In the genomic region with DNA sequence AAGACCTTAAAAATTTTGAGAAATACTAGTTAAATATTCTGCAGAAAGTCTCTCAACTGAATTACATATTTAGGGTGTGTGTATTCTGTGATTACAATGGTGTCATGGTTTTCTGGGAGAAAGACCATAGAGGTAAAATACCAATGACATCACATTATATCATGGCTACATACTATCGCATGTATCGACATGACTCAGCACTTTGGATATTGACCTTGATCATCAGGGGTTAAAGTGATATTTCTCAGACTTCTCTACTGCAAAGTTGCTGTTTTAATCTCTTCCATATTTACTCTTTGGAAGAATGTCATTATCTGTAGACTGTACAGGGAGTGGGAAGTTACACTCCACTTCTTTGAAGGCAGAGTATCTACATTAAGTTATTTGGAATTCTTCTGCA, we compare ENCODE assay signal across 35 cellular contexts.
"Had no signal": no experiment of that assay in that cellular context is flagged by ENCODE, and none has a peak within 500 bp of the region (broad histone marks: within the 10 kb centered on the region; RNA-seq: fewer than 3 reads in every experiment).

No MANE protein-coding gene starts in this region.

- H3K4me3 Mint-ChIP-seq: activated B cell treated with CpG ODN at 0.5 μM for 24 hours; activated CD4-positive, alpha-beta memory T cell treated with anti-CD3 and anti-CD28 coated beads for 36 hours; activated CD4-positive, alpha-beta T cell treated with anti-CD3 and anti-CD28 coated beads, Interleukin-2, amount 10 ng/mL, durations not matched to agents 24 days and 14 days; activated CD8-positive, alpha-beta T cell treated with anti-CD3 and anti-CD28 coated beads for 36 hours; activated naive CD4-positive, alpha-beta T cell treated with anti-CD3 and anti-CD28 coated beads for 36 hours; activated naive CD8-positive, alpha-beta T cell treated with anti-CD3 and anti-CD28 coated beads for 36 hours; activated T-cell treated with anti-CD3 and anti-CD28 coated beads, Interleukin-2, amount 50 U/mL, for 4 hours; activated T-cell treated with anti-CD3 and anti-CD28 coated beads, Interleukin-2, amount 50 U/mL, for 72 hours; activated T-helper 1 cell treated with anti-CD3 and anti-CD28 coated beads, Interleukin-12 subunit alpha, Interleukin-12 subunit beta, Interleukin-2, Interleukin-4 antibody, amounts not matched to agents 30 ng/mL and 10 ng/mL and 1 ng/mL, durations not matched to agents 14 hours and 24 hours and 36 hours; activated T-helper 17 cell treated with anti-CD3 and anti-CD28 coated beads, Interleukin-2, amount 50 U/mL, for 72 hours; T-helper 2 cell treated with Interferon-gamma antibody and Interleukin-4, amounts not matched to agents 5 μg/mL and 100 μg/mL, for 36 hours had no signal

- H3K27me3 ChIP-seq: adrenal gland, body of pancreas, brain microvascular endothelial cell, breast epithelium had no signal

- DNase-seq: activated B cell treated with CpG ODN at 0.5 μM for 24 hours; activated CD4-positive, alpha-beta memory T cell treated with anti-CD3 and anti-CD28 coated beads for 36 hours; activated CD4-positive, alpha-beta T cell treated with anti-CD3 and anti-CD28 coated beads for 4 hours; activated CD4-positive, alpha-beta T cell treated with anti-CD3 and anti-CD28 coated beads, Interleukin-2, amount 10 ng/mL, durations not matched to agents 24 days and 14 days; activated CD4-positive, alpha-beta T cell treated with anti-CD3 and anti-CD28 coated beads, Interleukin-2, amount 50 U/mL, for 1 hour; activated CD4-positive, alpha-beta T cell treated with anti-CD3 and anti-CD28 coated beads, Interleukin-2, amount 50 U/mL, for 4 hours; activated CD4-positive, CD25-positive, alpha-beta regulatory T cell treated with anti-CD3 and anti-CD28 coated beads, Interleukin-2, amount 50 U/mL, for 72 hours; activated CD8-positive, alpha-beta memory T cell treated with anti-CD3 and anti-CD28 coated beads, Interleukin-2, amount 50 U/mL, for 4 hours; activated CD8-positive, alpha-beta T cell treated with anti-CD3 and anti-CD28 coated beads for 36 hours; activated effector memory CD4-positive, alpha-beta T cell treated with anti-CD3 and anti-CD28 coated beads, Interleukin-2, amount 50 U/mL, for 16 hours; activated gamma-delta T cell treated with Interleukin-2 at 50 U/mL for 16 hours; activated naive CD4-positive, alpha-beta T cell; activated naive CD4-positive, alpha-beta T cell treated with anti-CD3 and anti-CD28 coated beads for 36 hours; activated naive CD4-positive, alpha-beta T cell treated with anti-CD3 and anti-CD28 coated beads, Interleukin-2, amount 50 U/mL, for 16 hours; activated naive CD8-positive, alpha-beta T cell treated with anti-CD3 and anti-CD28 coated beads for 36 hours; activated T-cell treated with anti-CD3 and anti-CD28 coated beads for 4 hours; activated T-cell treated with anti-CD3 and anti-CD28 coated beads, Interleukin-2, amount 50 U/mL, for 1 hour; activated T-cell treated with anti-CD3 and anti-CD28 coated beads, Interleukin-2, amount 50 U/mL, for 4 hours; activated T-cell treated with anti-CD3 and anti-CD28 coated beads, Interleukin-2, amount 50 U/mL, for 72 hours; adrenal gland; amniotic stem cell; aorta; body of pancreas; brain microvascular endothelial cell; central memory CD4-positive, alpha-beta T cell; T-helper 2 cell; T-helper 9 cell had no signal

- H3K4me1 Mint-ChIP-seq: activated B cell treated with CpG ODN at 0.5 μM for 24 hours; activated CD4-positive, alpha-beta T cell treated with anti-CD3 and anti-CD28 coated beads, Interleukin-2, amount 10 ng/mL, durations not matched to agents 24 days and 14 days; activated naive CD8-positive, alpha-beta T cell treated with anti-CD3 and anti-CD28 coated beads for 36 hours; activated T-helper 17 cell treated with anti-CD3 and anti-CD28 coated beads, Interleukin-2, amount 50 U/mL, for 72 hours had no signal

- FAIRE-seq: astrocyte, TTC549 had no signal

- H3K27ac Mint-ChIP-seq: activated B cell treated with CpG ODN at 0.5 μM for 24 hours; activated CD4-positive, alpha-beta memory T cell treated with anti-CD3 and anti-CD28 coated beads for 36 hours; activated CD4-positive, alpha-beta T cell treated with anti-CD3 and anti-CD28 coated beads, Interleukin-2, amount 10 ng/mL, durations not matched to agents 24 days and 14 days; activated CD8-positive, alpha-beta T cell treated with anti-CD3 and anti-CD28 coated beads for 36 hours; activated naive CD4-positive, alpha-beta T cell treated with anti-CD3 and anti-CD28 coated beads for 36 hours; activated naive CD4-positive, alpha-beta T cell treated with anti-CD3 and anti-CD28 coated beads, Interleukin-2, amount 50 U/mL, for 72 hours; activated naive CD8-positive, alpha-beta T cell treated with anti-CD3 and anti-CD28 coated beads for 36 hours; activated T-cell treated with anti-CD3 and anti-CD28 coated beads, Interleukin-2, amount 50 U/mL, for 72 hours; activated T-helper 1 cell treated with anti-CD3 and anti-CD28 coated beads, Interleukin-12 subunit alpha, Interleukin-12 subunit beta, Interleukin-2, Interleukin-4 antibody, amounts not matched to agents 30 ng/mL and 10 ng/mL and 1 ng/mL, durations not matched to agents 14 hours and 24 hours and 36 hours; activated T-helper 17 cell treated with anti-CD3 and anti-CD28 coated beads, Interleukin-2, amount 50 U/mL, for 72 hours; T-helper 2 cell treated with Interferon-gamma antibody and Interleukin-4, amounts not matched to agents 5 μg/mL and 100 μg/mL, for 36 hours had no signal

- H3K9me3 ChIP-seq: body of pancreas, breast epithelium had no signal

- H3K4me1 ChIP-seq: adrenal gland, body of pancreas, breast epithelium had no signal

- H3K9me3 Mint-ChIP-seq: activated B cell treated with CpG ODN at 0.5 μM for 24 hours; activated CD4-positive, alpha-beta memory T cell treated with anti-CD3 and anti-CD28 coated beads for 36 hours; activated CD4-positive, alpha-beta T cell treated with anti-CD3 and anti-CD28 coated beads, Interleukin-2, amount 10 ng/mL, durations not matched to agents 24 days and 14 days; activated CD8-positive, alpha-beta T cell treated with anti-CD3 and anti-CD28 coated beads for 36 hours; activated naive CD4-positive, alpha-beta T cell treated with anti-CD3 and anti-CD28 coated beads for 36 hours; activated naive CD4-positive, alpha-beta T cell treated with anti-CD3 and anti-CD28 coated beads, Interleukin-2, amount 50 U/mL, for 72 hours; activated naive CD8-positive, alpha-beta T cell treated with anti-CD3 and anti-CD28 coated beads for 36 hours; activated T-cell treated with anti-CD3 and anti-CD28 coated beads, Interleukin-2, amount 50 U/mL, for 4 hours; activated T-cell treated with anti-CD3 and anti-CD28 coated beads, Interleukin-2, amount 50 U/mL, for 72 hours; activated T-helper 1 cell treated with anti-CD3 and anti-CD28 coated beads, Interleukin-12 subunit alpha, Interleukin-12 subunit beta, Interleukin-2, Interleukin-4 antibody, amounts not matched to agents 30 ng/mL and 10 ng/mL and 1 ng/mL, durations not matched to agents 14 hours and 24 hours and 36 hours; activated T-helper 17 cell treated with anti-CD3 and anti-CD28 coated beads, Interleukin-2, amount 50 U/mL, for 72 hours; T-helper 2 cell treated with Interferon-gamma antibody and Interleukin-4, amounts not matched to agents 5 μg/mL and 100 μg/mL, for 36 hours had no signal

- ATAC-seq: activated CD8-positive, alpha-beta T cell treated with anti-CD3 and anti-CD28 coated beads for 36 hours; activated naive CD4-positive, alpha-beta T cell treated with anti-CD3 and anti-CD28 coated beads, Interleukin-2, amount 50 U/mL, for 72 hours; activated T-cell treated with anti-CD3 and anti-CD28 coated beads, Interleukin-2, amount 50 U/mL, for 4 hours; activated T-cell treated with anti-CD3 and anti-CD28 coated beads, Interleukin-2, amount 50 U/mL, for 72 hours; activated T-helper 17 cell treated with anti-CD3 and anti-CD28 coated beads, Interleukin-2, amount 50 U/mL, for 72 hours; body of pancreas had no signal

- H3K4me3 ChIP-seq: adrenal gland, body of pancreas, breast epithelium had no signal

- H3K27ac ChIP-seq: adrenal gland, body of pancreas, brain microvascular endothelial cell, breast epithelium, VCaP had no signal

- H3K36me3 Mint-ChIP-seq: activated CD4-positive, alpha-beta memory T cell treated with anti-CD3 and anti-CD28 coated beads for 36 hours; activated naive CD4-positive, alpha-beta T cell treated with anti-CD3 and anti-CD28 coated beads, Interleukin-2, amount 50 U/mL, for 72 hours; activated naive CD8-positive, alpha-beta T cell treated with anti-CD3 and anti-CD28 coated beads for 36 hours had no signal

- H3K27me3 Mint-ChIP-seq: activated B cell treated with CpG ODN at 0.5 μM for 24 hours; activated CD4-positive, alpha-beta memory T cell treated with anti-CD3 and anti-CD28 coated beads for 36 hours; activated CD4-positive, alpha-beta T cell treated with anti-CD3 and anti-CD28 coated beads, Interleukin-2, amount 10 ng/mL, durations not matched to agents 24 days and 14 days; activated CD8-positive, alpha-beta T cell treated with anti-CD3 and anti-CD28 coated beads for 36 hours; activated naive CD8-positive, alpha-beta T cell treated with anti-CD3 and anti-CD28 coated beads for 36 hours; activated T-helper 17 cell treated with anti-CD3 and anti-CD28 coated beads, Interleukin-2, amount 50 U/mL, for 72 hours had no signal

- H3K36me3 ChIP-seq: adrenal gland, brain microvascular endothelial cell, breast epithelium had no signal
